In genomic region chr6:158843751-158844683, GRCh38 we compare ENCODE assay signal across 1 cellular context.
TF ChIP-seq lines count a peak whose summit lies in the region.

No MANE protein-coding gene starts in this region.

TF ChIP-seq in K562, 482 proteins besides CTCF, POLR2A, EP300 and RAD21 (continued from another document):
- TF ChIP-seq ARID4B (CRISPR knock-in tag; IDR thresholded peaks at IDR 0.05): no peak
- 0 out of 2 replicates have a peak, but pooled peaks have one; percentile 31 for TF ChIP-seq NCOR1 (IDR thresholded peaks at IDR 0.05)
- peak in 1 of 2 experiments; percentile 23; a peak in 1 of 4 replicates for TF ChIP-seq HDAC1 (IDR thresholded peaks at IDR 0.05)
- no peak for TF ChIP-seq ZNF507 (tag; conservative IDR thresholded peaks at IDR 0.05)
